21 cellular contexts compared by ENCODE assay signal in genomic region chr17:81565231-81565630, GRCh38. TPM values are rescaled to one million over a fixed set of nuclear protein-coding genes. Genes with fewer than 3 reads are reported as not detected.
DNase-seq lines count a peak whose midpoint lies in the region; ATAC-seq and TF ChIP-seq lines count a peak whose summit lies in the region.
"Had no signal": no experiment of that assay in that cellular context is flagged by ENCODE, and none has a peak within 500 bp of the region (broad histone marks: within the 10 kb centered on the region; RNA-seq: fewer than 3 reads in every experiment).

No MANE protein-coding gene starts in this region.

- 0 out of 2 replicates have a peak overlapping the region, but pooled peaks have one; percentile 21 for H3K9ac ChIP-seq in SK-N-SH
- peak overlapping the region; percentile 57 for H3K9ac ChIP-seq in mesenchymal stem cell (ENCODE audit: low read length)

- no peak for TF ChIP-seq RAD21 in SK-N-SH (IDR thresholded peaks at IDR 0.05; ENCODE audit: low read length)

- TF ChIP-seq EP300 in SK-N-SH (IDR thresholded peaks at IDR 0.05; ENCODE audit: borderline replicate concordance in 1 of 2, low read depth in 1 of 2, low read length in 1 of 2) (no peak), stomach (IDR thresholded peaks at IDR 0.05) (no peak)

- H3K14ac ChIP-seq in mesenchymal stem cell (ENCODE audit: low read length in 2 of 2): no peak overlapping the region

- no peaks in the 10 kb centered on the region for H3K9me2 ChIP-seq in SK-N-SH

- intact Hi-C loops in ascending aorta (cut with DNase I) (no loop called here), stomach (cut with DNase I; ENCODE audit: low total_unique reads) (no loop called here)

- H3F3A ChIP-seq in SK-N-SH (replicated peaks; ENCODE audit: insufficient read depth): peaks cover 44% of the 10 kb centered on the region

- TF ChIP-seq POLR2A in stomach (IDR thresholded peaks at IDR 0.05): no peak

- peak overlapping the region; percentile 94 for H2AK5ac ChIP-seq in mesenchymal stem cell (ENCODE audit: low read length, severe bottlenecking)

- no peak overlapping the region for H3K23ac ChIP-seq in mesenchymal stem cell (ENCODE audit: low read length in 2 of 2)

- POLR2A ChIA-PET in SK-N-SH (lab: Yijun Ruan, JAX): no interaction called here

- H3K79me2 ChIP-seq in SK-N-SH (ENCODE audit: insufficient read depth): peaks cover 61% of the 10 kb centered on the region

- CTCF ChIA-PET in SK-N-SH (lab: Yijun Ruan, JAX): interaction anchor here (1.1 to 3.3 kb wide), 5 partner anchors 9 to 312 kb away, joined by 3 to 27 read pairs (median 4); partner anchors contain the start of gene FAAP100

- H2BK120ac ChIP-seq in mesenchymal stem cell (ENCODE audit: low read depth, low read length): peak overlapping the region; percentile 64

- H3K79me1 ChIP-seq in mesenchymal stem cell (replicated peaks; ENCODE audit: low read length, poor library complexity, severe bottlenecking): peaks cover 17% of the 10 kb centered on the region

- H3K18ac ChIP-seq in mesenchymal stem cell (ENCODE audit: low read depth in 1 of 2, low read length in 2 of 2): peak overlapping the region in 1 of 2 experiments; percentile 66

- no peak for DNase-seq in SK-N-SH
- DNase-seq in ascending aorta (ENCODE audit: low spot score in 2 of 2): no peak
- no peak for DNase-seq in mesenchymal stem cell
- DNase-seq in stomach: no peak
- DNase-seq in LoVo (ENCODE audit: low spot score): no peak
- no peak for DNase-seq in C1 segment of cervical spinal cord (lab: John Stamatoyannopoulos, UW)
- DNase-seq: activated CD4-positive, alpha-beta T cell treated with anti-CD3 and anti-CD28 coated beads, Interleukin-2, amount 50 U/mL, for 1 hour; activated CD8-positive, alpha-beta memory T cell treated with anti-CD3 and anti-CD28 coated beads, Interleukin-2, amount 50 U/mL, for 48 hours; activated naive CD8-positive, alpha-beta T cell treated with anti-CD3 and anti-CD28 coated beads, Interleukin-2, amount 50 U/mL, for 24 hours; Caco-2; H7; immature natural killer cell; NCI-H524; nephron progenitor cell; small intestine; stimulated activated CD4-positive, alpha-beta T cell treated with anti-CD3 and anti-CD28 coated beads, Interleukin-4, amount 100 ng/mL, for 1 hour; stimulated activated naive CD8-positive, alpha-beta T cell treated with anti-CD3 and anti-CD28 coated beads, Interleukin-15, amount 100 ng/mL, for 72 hours; T-cell had no signal

- ATAC-seq in SK-N-SH treated with all-trans-retinoic acid at 6 μM for 48 hours (no peak), HG03439 (IDR thresholded peaks at IDR 0.05; ENCODE audit: unreplicated experiment) (no peak)
- ATAC-seq: activated naive CD8-positive, alpha-beta T cell treated with anti-CD3 and anti-CD28 coated beads, Interleukin-2, amount 50 U/mL, for 24 hours; stimulated activated naive CD8-positive, alpha-beta T cell treated with anti-CD3 and anti-CD28 coated beads, Interleukin-15, amount 100 ng/mL, for 72 hours; T-cell had no signal

- WGBS in SK-N-SH (ENCODE audit: low lambda C conversion rate): 96% methylated on average over 16 of the region's 16 CpGs
- WGBS in mesenchymal stem cell: 98% methylated on average over 16 of the region's 16 CpGs
- 94 to 96% (median 95%) methylated on average over 15 to 16 of the region's 16 CpGs for WGBS in stomach, 5 donors

- no peak overlapping the region for H2AFZ ChIP-seq in SK-N-SH (ENCODE audit: low read depth)
- no peak overlapping the region for H2AFZ ChIP-seq in mesenchymal stem cell (ENCODE audit: low read depth, low read length)

- H3K4me3 ChIP-seq in SK-N-SH (ENCODE audit: low read depth in 2 of 2, low read length in 1 of 2) (no peak overlapping the region), ascending aorta (peak overlapping the region in 1 of 2 donors; percentile 27), mesenchymal stem cell (ENCODE audit: insufficient read depth in 1 of 2, low read depth in 1 of 2, low read length in 2 of 2) (no peak overlapping the region), stomach (no peak overlapping the region)

- H3K27ac ChIP-seq in SK-N-SH (ENCODE audit: low read depth in 2 of 2, low read length in 1 of 2) (peak overlapping the region; percentile 84 to 93), ascending aorta (peak overlapping the region; percentile 86 to 93), mesenchymal stem cell (ENCODE audit: low read length, poor library complexity, severe bottlenecking) (peak overlapping the region; percentile 97), stomach (peak overlapping the region in 3 of 5 donors; percentile 82 to 88 (median 83))

- H3K4me1 ChIP-seq in SK-N-SH (ENCODE audit: control insufficient read depth in 1 of 2, insufficient read depth in 2 of 2, low read depth in 1 of 2, low read length in 1 of 2) (peaks cover 22 to 33% of the 10 kb centered on the region in 2 experiments), ascending aorta (peaks cover 31 to 52% of the 10 kb centered on the region in 2 donors), mesenchymal stem cell (ENCODE audit: control insufficient read depth, insufficient read depth, low read depth, low read length) (peaks cover 37% of the 10 kb centered on the region), stomach (peaks cover 30 to 55% (median 36%) of the 10 kb centered on the region in 4 donors)
- H3K4me1 ChIP-seq: Caco-2 had no signal

- H3K27me3 ChIP-seq in SK-N-SH (ENCODE audit: insufficient read depth) (no peaks in the 10 kb centered on the region), ascending aorta (no peaks in the 10 kb centered on the region), mesenchymal stem cell (ENCODE audit: control insufficient read depth in 1 of 2, insufficient read depth in 1 of 2, low read length in 2 of 2) (no peaks in the 10 kb centered on the region), stomach (no peaks in the 10 kb centered on the region)

- no peak overlapping the region for H2BK15ac ChIP-seq in mesenchymal stem cell (ENCODE audit: low read depth, poor library complexity, severe bottlenecking)

- peak overlapping the region; percentile 85 for H4K91ac ChIP-seq in mesenchymal stem cell (ENCODE audit: low read length)

- TF ChIP-seq CTCF in SK-N-SH (IDR thresholded peaks at IDR 0.05): no peak
- no peak for TF ChIP-seq CTCF in ascending aorta (IDR thresholded peaks at IDR 0.05)
- no peak for TF ChIP-seq CTCF in stomach (IDR thresholded peaks at IDR 0.05)

- H3K4ac ChIP-seq in mesenchymal stem cell (ENCODE audit: low read depth in 1 of 2, low read length in 2 of 2): peak overlapping the region in 1 of 2 experiments; percentile 35

- no peaks in the 10 kb centered on the region; the same call in 1 of the 2 replicates for H4K20me1 ChIP-seq in SK-N-SH (ENCODE audit: insufficient read depth)

- H4K8ac ChIP-seq in mesenchymal stem cell (ENCODE audit: low read length): no peak overlapping the region

- H3K36me3 ChIP-seq in SK-N-SH (replicated peaks in 1 of 2; ENCODE audit: control insufficient read depth in 1 of 2, insufficient read depth in 2 of 2, low read length in 1 of 2) (peaks cover 52 to 78% of the 10 kb centered on the region in 2 experiments), ascending aorta (peaks cover 42 to 62% of the 10 kb centered on the region in 2 donors), mesenchymal stem cell (ENCODE audit: control insufficient read depth in 1 of 2, insufficient read depth in 2 of 2, low read depth in 1 of 2, low read length in 2 of 2) (peaks cover 55 to 77% of the 10 kb centered on the region in 2 experiments), stomach (peaks cover 61 to 99% (median 93%) of the 10 kb centered on the region in 4 donors)

- no peak overlapping the region for H2BK5ac ChIP-seq in mesenchymal stem cell (ENCODE audit: low read depth, low read length, poor library complexity, severe bottlenecking)

- H3K9me3 ChIP-seq in SK-N-SH: no peaks in the 10 kb centered on the region
- no peaks in the 10 kb centered on the region for H3K9me3 ChIP-seq in ascending aorta
- no peaks in the 10 kb centered on the region for H3K9me3 ChIP-seq in mesenchymal stem cell (ENCODE audit: control insufficient read depth, low read length)
- H3K9me3 ChIP-seq in stomach: no peaks in the 10 kb centered on the region
- H3K9me3 ChIP-seq: Caco-2 had no signal

- H2BK12ac ChIP-seq in mesenchymal stem cell (ENCODE audit: low read length in 2 of 2): peak overlapping the region; percentile 23 to 94

- H3K4me2 ChIP-seq in SK-N-SH (peak overlapping the region; percentile 81; the same call in 1 of the 2 replicates), mesenchymal stem cell (ENCODE audit: low read length, poor library complexity, severe bottlenecking) (no peak overlapping the region)

TF ChIP-seq in SK-N-SH, 30 proteins besides CTCF, POLR2A, EP300 and RAD21:
- TF ChIP-seq GABPA (IDR thresholded peaks at IDR 0.05; ENCODE audit: low read depth): no peak
- no peak for TF ChIP-seq EZH2phosphoT487 (IDR thresholded peaks at IDR 0.05; ENCODE audit: borderline replicate concordance, low read depth)

RNA-seq across cellular contexts. Expression of gene FAAP100, which starts 13.1 kb away (rescaled TPM):
- polyA plus RNA-seq in SK-N-SH (2012; rRNA removed) (17.1 and 18.9 TPM in 2 replicates), stomach (10 to 100 TPM; 12.2 to 17.1 (median 17.0) TPM)
- polyA plus RNA-seq in SK-N-SH (2012; cell fraction: cytosol; rRNA removed): 6.8 and 12.0 TPM in 2 replicates
- polyA plus RNA-seq in SK-N-SH (2012; cell fraction: nucleus; rRNA removed): 94.3 and 134 TPM in 2 replicates
- total RNA-seq in ascending aorta (75.6 TPM), stomach (100 to 1,000 TPM in 1 of 5 donors, 10 to 100 TPM in 4; 11.9 to 130 (median 51.8) TPM)
- polyA plus RNA-seq in mesenchymal stem cell (2013, experiment 1 of 2): 10.1 TPM
- 10.3 TPM for polyA plus RNA-seq in mesenchymal stem cell (2013, experiment 2 of 2)

RNA-seq across cellular contexts. Expression of gene FSCN2, which starts 37.1 kb away (rescaled TPM):
- polyA plus RNA-seq in SK-N-SH (2012; rRNA removed) (2.0 and 2.1 TPM in 2 replicates), stomach (1 to 10 TPM in 2 of 3 donors, under 1 TPM in 1; 0.90 to 2.7 (median 2.1) TPM)
- polyA plus RNA-seq in SK-N-SH (2012; cell fraction: cytosol; rRNA removed): 0.31 and 0.79 TPM in 2 replicates
- 10.6 and 13.6 TPM in 2 replicates for polyA plus RNA-seq in SK-N-SH (2012; cell fraction: nucleus; rRNA removed)
- total RNA-seq in ascending aorta (not detected), stomach (10 to 100 TPM in 1 of 5 donors, 1 to 10 TPM in 3, not detected in 1; 2.8 to 21.7 (median 6.2) TPM)
- polyA plus RNA-seq in mesenchymal stem cell (2013, experiment 1 of 2): 0.23 TPM
- polyA plus RNA-seq in mesenchymal stem cell (2013, experiment 2 of 2): 0.15 TPM
- total RNA-seq: H7 had no signal
- polyA plus RNA-seq: liver had no signal

RNA-seq across cellular contexts. Expression of gene ACTG1, which starts 52.6 kb away (rescaled TPM):
- polyA plus RNA-seq in SK-N-SH (2012; rRNA removed): 3,367 and 7,871 TPM in 2 replicates
- 4,016 and 6,640 TPM in 2 replicates for polyA plus RNA-seq in SK-N-SH (2012; cell fraction: cytosol; rRNA removed)
- polyA plus RNA-seq in SK-N-SH (2012; cell fraction: nucleus; rRNA removed): 7,589 and 12,425 TPM in 2 replicates
- total RNA-seq in ascending aorta: 6,075 TPM
- 7,126 TPM for polyA plus RNA-seq in mesenchymal stem cell (2013, experiment 1 of 2)
- polyA plus RNA-seq in mesenchymal stem cell (2013, experiment 2 of 2): 6,723 TPM
- 1,000 to 10,000 TPM in 4 of 5 donors, 100 to 1,000 TPM in 1; 978 to 2,952 (median 1,777) TPM for total RNA-seq in stomach
- polyA plus RNA-seq in stomach: 1,000 to 10,000 TPM; 1,866 to 2,457 (median 2,070) TPM
